8 cellular contexts compared by ENCODE assay signal in the genomic region with DNA sequence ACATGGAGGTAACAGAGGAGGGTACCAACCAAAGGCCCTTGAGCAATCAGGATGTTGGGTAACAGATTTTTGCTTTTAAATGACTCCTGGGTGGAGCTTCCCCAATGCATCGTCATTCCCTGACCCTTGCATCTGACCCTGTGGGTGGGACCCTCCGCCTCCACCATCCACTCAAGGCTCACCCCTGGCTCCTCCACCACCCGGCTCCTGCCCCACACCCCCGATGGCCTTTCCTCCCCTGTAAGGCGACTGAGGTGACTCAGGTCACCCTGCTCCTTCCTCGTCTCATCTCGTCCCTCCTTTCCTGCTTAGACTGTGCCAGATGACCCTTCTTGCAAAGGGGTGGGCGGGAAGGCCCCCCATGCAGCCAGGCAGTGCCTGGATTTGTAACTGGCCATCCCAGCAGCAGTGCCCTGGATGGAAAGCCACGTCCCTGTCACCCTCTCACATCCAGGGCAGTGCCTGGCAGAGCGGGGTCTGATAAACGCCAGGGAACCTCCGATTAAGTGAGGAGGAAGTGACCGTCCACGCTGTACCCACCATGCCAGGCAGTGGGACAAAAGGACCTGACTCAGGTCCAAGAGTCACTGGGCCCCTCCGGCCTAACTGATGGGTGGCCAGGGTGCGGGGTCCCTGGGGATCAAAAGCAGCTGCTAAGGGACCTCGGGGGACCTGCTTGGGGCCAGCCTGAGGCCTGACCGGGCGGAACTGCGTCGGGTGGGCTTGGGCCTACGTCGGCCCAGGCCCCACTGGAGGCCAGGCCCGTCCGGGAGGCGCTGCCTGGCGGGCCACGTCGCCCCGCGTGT. TPM values are rescaled to one million over a fixed set of nuclear protein-coding genes. Genes with fewer than 3 reads are reported as not detected.
DNase-seq lines count a peak whose midpoint lies in the region; ATAC-seq, FAIRE-seq and TF ChIP-seq lines count a peak whose summit lies in the region.

No MANE protein-coding gene starts in this region.

- H3K4me1 ChIP-seq in gastrocnemius medialis = peaks cover 32 to 38% of the 10 kb centered on the region in 2 donors

- no peak for TF ChIP-seq CTCF in WERI-Rb-1 (IDR thresholded peaks at IDR 0.05; ENCODE audit: low read depth, low read length)
- no peak for TF ChIP-seq CTCF in gastrocnemius medialis (IDR thresholded peaks at IDR 0.05 in 4 of 5, conservative IDR thresholded peaks at IDR 0.05 in 1 of 5)

- no peak for FAIRE-seq in urothelium cell line (lab: Jason Lieb, UNC)

- H3K27ac ChIP-seq in WERI-Rb-1 (peak overlapping the region; percentile 62), gastrocnemius medialis (peak overlapping the region; percentile 81 to 90 (median 86))

- H3K9me3 ChIP-seq in WERI-Rb-1 (ENCODE audit: severe bottlenecking) (no peaks in the 10 kb centered on the region), gastrocnemius medialis (no peaks in the 10 kb centered on the region)

- TF ChIP-seq POLR2A in gastrocnemius medialis (IDR thresholded peaks at IDR 0.05) = no peak

- in situ Hi-C loops in gastrocnemius medialis (cut with MboI; ENCODE audit: low sequenced_read_pairs in 4 of 4) = loop anchor here in 2 of 4 donors (25.0 kb wide), 2 partner anchors 345 to 455 kb away; a partner anchor contains a TSS

- intact Hi-C loops in Right ventricle myocardium inferior (cut with DNase I) = loop anchor here (2.0 to 10.0 kb wide), 3 partner anchors 41 to 457 kb away; a partner anchor contains a TSS
- intact Hi-C loops in gastrocnemius medialis (cut with DNase I; ENCODE audit: low total_unique reads) = loop anchor here (1.0 to 5.0 kb wide), 4 partner anchors 41 to 455 kb away; a partner anchor contains a TSS

- no peaks in the 10 kb centered on the region for H3K27me3 ChIP-seq in WERI-Rb-1 (ENCODE audit: insufficient read depth, low read depth, severe bottlenecking)
- no peaks in the 10 kb centered on the region for H3K27me3 ChIP-seq in gastrocnemius medialis

- no peak overlapping the region for H3K4me3 ChIP-seq in WERI-Rb-1 (ENCODE audit: low read depth, low read length)
- H3K4me3 ChIP-seq in gastrocnemius medialis = peak overlapping the region; percentile 8 to 34 (median 18)

- peaks cover 5% of the 10 kb centered on the region for H3K36me3 ChIP-seq in WERI-Rb-1
- H3K36me3 ChIP-seq in gastrocnemius medialis = peaks cover 0 to 14% of the 10 kb centered on the region in 2 donors

- ATAC-seq in HG03025 (IDR thresholded peaks at IDR 0.05; ENCODE audit: low FRiP score, unreplicated experiment) = peak; percentile 24
- peak; percentile 30 for ATAC-seq in Right ventricle myocardium inferior
- peak; percentile 10 to 24 for ATAC-seq in gastrocnemius medialis

- DNase-seq in WERI-Rb-1 = no peak
- DNase-seq in Right ventricle myocardium inferior (ENCODE audit: missing footprints) = peak; percentile 90
- DNase-seq in gastrocnemius medialis = peak; percentile 35 to 73
- DNase-seq in urothelium cell line (ENCODE audit: low spot score) = no peak
- DNase-seq in cerebellar nuclear complex (lab: John Stamatoyannopoulos, UW) = no peak
- DNase-seq in NCI-H1417 treated with DMSO at 0.1 percent for 48 hours (lab: John Stamatoyannopoulos, UW) = no peak
- no peak for DNase-seq in OCI-M2 (lab: John Stamatoyannopoulos, UW; ENCODE audit: unreplicated experiment)

RNA-seq across cellular contexts. Expression of a gene that starts 0.6 kb away (rescaled TPM):
- total RNA-seq in Right ventricle myocardium inferior (23.3 TPM), gastrocnemius medialis (10 to 100 TPM; 18.1 to 51.5 (median 34.3) TPM)

RNA-seq across cellular contexts. Expression of a gene that starts 40.9 kb away (rescaled TPM):
- total RNA-seq in Right ventricle myocardium inferior (23.8 TPM), gastrocnemius medialis (10 to 100 TPM in 3 of 4 donors, 1 to 10 TPM in 1; 9.2 to 34.3 (median 20.4) TPM)

Comparison
In these comparisons a context has a peak if more than half of its experiments do, and no peak if none do; other contexts are left out.
1. DNase-seq: peak in Right ventricle myocardium inferior (single experiment) and gastrocnemius medialis (2 of 2); none in WERI-Rb-1 (single experiment), urothelium cell line (single experiment), cerebellar nuclear complex (0 of 2), NCI-H1417 treated with DMSO at 0.1 percent for 48 hours (single experiment) and OCI-M2 (single experiment).
2. Peak in every context shown above with its lines, with median percentiles within 50 percentile points of each other: ATAC-seq.